30 cellular contexts compared by ENCODE assay signal in the genomic region with DNA sequence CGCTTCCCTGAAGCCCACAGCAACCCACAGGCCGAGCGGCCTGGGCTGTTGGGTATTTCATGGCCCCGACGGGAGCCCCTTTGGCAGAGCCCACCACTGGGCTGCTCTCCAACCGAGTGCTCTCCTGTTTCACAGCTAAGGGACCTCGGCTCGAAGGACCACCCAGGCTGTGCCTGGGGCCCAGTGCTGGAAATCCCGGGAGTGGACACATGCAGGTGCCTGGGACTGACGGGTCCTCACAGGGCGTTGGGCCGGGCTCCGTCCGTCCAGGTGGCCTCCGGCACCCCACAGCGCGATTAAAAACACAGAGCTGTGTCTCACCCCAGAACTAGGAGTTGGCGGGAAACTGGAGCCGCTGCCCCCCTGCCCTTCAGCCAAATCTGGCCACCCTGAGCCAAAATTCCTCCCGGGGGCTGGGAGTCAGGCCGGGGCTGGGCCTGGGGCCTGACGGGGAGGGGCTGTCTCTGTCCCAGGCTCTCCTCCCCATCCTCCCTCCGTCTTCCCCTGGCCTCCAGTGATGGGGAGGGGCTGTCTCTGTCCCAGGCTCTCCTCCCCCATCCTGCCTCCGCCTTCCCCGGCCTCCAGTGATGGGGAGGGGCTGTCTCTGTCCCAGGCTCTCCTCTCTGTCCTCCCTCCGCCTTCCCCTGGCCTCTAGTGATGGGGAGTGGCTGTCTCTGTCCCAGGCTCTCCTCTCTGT. TPM values are rescaled to one million over a fixed set of nuclear protein-coding genes. Genes with fewer than 3 reads are reported as not detected.
DNase-seq lines count a peak whose midpoint lies in the region; ATAC-seq, FAIRE-seq and TF ChIP-seq lines count a peak whose summit lies in the region.
"Had no signal": no experiment of that assay in that cellular context is flagged by ENCODE, and none has a peak within 500 bp of the region (broad histone marks: within the 10 kb centered on the region; RNA-seq: fewer than 3 reads in every experiment).

No MANE protein-coding gene starts in this region.

- no peaks in the 10 kb centered on the region for H3K36me3 Mint-ChIP-seq in activated naive CD4-positive, alpha-beta T cell treated with anti-CD3 and anti-CD28 coated beads for 36 hours (ENCODE audit: low read depth)
- H3K36me3 Mint-ChIP-seq: activated naive CD4-positive, alpha-beta T cell treated with anti-CD3 and anti-CD28 coated beads, Interleukin-2, amount 50 U/mL, for 24 hours; stimulated activated naive B cell treated with anti-CD40 and anti-IgM and Interleukin-4, amounts not matched to agents 10 μg/mL and 1 μg/mL and 100 μg/mL, for 72 hours; T-cell had no signal

- peak; percentile 49 for ATAC-seq in left ventricle myocardium superior
- ATAC-seq in pancreas = no peak
- ATAC-seq: activated CD4-positive, CD25-positive, alpha-beta regulatory T cell treated with anti-CD3 and anti-CD28 coated beads, Interleukin-2, amount 50 U/mL, for 24 hours; activated T-helper 17 cell treated with anti-CD3 and anti-CD28 coated beads, Interleukin-2, amount 50 U/mL, for 72 hours; gastroesophageal sphincter; stimulated activated naive B cell treated with anti-CD40 and anti-IgM and Interleukin-4, amounts not matched to agents 10 μg/mL and 1 μg/mL and 100 μg/mL, for 72 hours; T-cell had no signal

- H3K79me2 ChIP-seq in PC-9 (ENCODE audit: low read depth) = no peaks in the 10 kb centered on the region
- H3K79me2 ChIP-seq: parathyroid adenoma had no signal

- H3K27me3 ChIP-seq in H7 (ENCODE audit: control insufficient read depth, insufficient read depth, low read length) = no peaks in the 10 kb centered on the region
- H3K27me3 ChIP-seq in SJCRH30 = peaks cover 5% of the 10 kb centered on the region
- H3K27me3 ChIP-seq in pancreas = no peaks in the 10 kb centered on the region
- H3K27me3 ChIP-seq in PC-9 (ENCODE audit: insufficient read depth, low read depth) = no peaks in the 10 kb centered on the region

- H3K4me1 ChIP-seq in SJCRH30 (peaks cover 54% of the 10 kb centered on the region), pancreas (peaks cover 3 to 23% (median 15%) of the 10 kb centered on the region in 3 donors), PC-9 (replicated peaks; ENCODE audit: insufficient read depth) (no peaks in the 10 kb centered on the region; the same call in 1 of the 2 replicates)

- intact Hi-C loops in left ventricle myocardium superior (cut with micrococcal nuclease) (no loop called here), pancreas (cut with DNase I) (no loop called here), PC-9 (cut with micrococcal nuclease; ENCODE audit: unreplicated experiment) (no loop called here)
- intact Hi-C loops in activated naive CD4-positive, alpha-beta T cell treated with anti-CD3 and anti-CD28 coated beads for 36 hours (cut with micrococcal nuclease) = no loop called here

- DNase-seq in H7 = peak; percentile 81
- DNase-seq in SJCRH30 = peak; percentile 91
- DNase-seq in left ventricle myocardium superior = peak; percentile 60
- peak in 2 of 6 donors; percentile 37 to 77 for DNase-seq in pancreas
- DNase-seq in HuH-7.5 (ENCODE audit: low spot score) = no peak
- DNase-seq in PC-9 = no peak
- DNase-seq in GM19239 (ENCODE audit: insufficient read length, low spot score) = no peak
- DNase-seq in activated naive CD4-positive, alpha-beta T cell treated with anti-CD3 and anti-CD28 coated beads for 36 hours = no peak
- DNase-seq: activated CD4-positive, alpha-beta memory T cell treated with anti-CD3 and anti-CD28 coated beads, Interleukin-2, amount 10 ng/mL, durations not matched to agents 7 days and 5 days; activated CD8-positive, alpha-beta memory T cell treated with anti-CD3 and anti-CD28 coated beads, Interleukin-2, amount 50 U/mL, for 48 hours; central memory CD4-positive, alpha-beta T cell; DMS53; hippocampal formation; NCI-H446; OCI-M1; SHP77 treated with DMSO at 0.1 percent for 48 hours; stimulated activated naive B cell treated with anti-CD40 and anti-IgM and Interleukin-4, amounts not matched to agents 10 μg/mL and 1 μg/mL and 100 μg/mL, for 72 hours; T-cell had no signal

- H2AFZ ChIP-seq in PC-9 = no peak overlapping the region

- POLR2A ChIA-PET in PC-9 (lab: Charles Lee; ENCODE audit: unreplicated experiment) = no interaction called here

- H3K9me2 ChIP-seq in PC-9 (ENCODE audit: insufficient read depth) = no peaks in the 10 kb centered on the region

- WGBS in pancreas, 2 donors = 77 to 86% methylated on average over 18 to 26 of the region's 26 CpGs

- no peak overlapping the region for H3K4me3 Mint-ChIP-seq in activated naive CD4-positive, alpha-beta T cell treated with anti-CD3 and anti-CD28 coated beads for 36 hours
- H3K4me3 Mint-ChIP-seq: activated CD4-positive, alpha-beta memory T cell treated with anti-CD3 and anti-CD28 coated beads, Interleukin-2, amount 10 ng/mL, durations not matched to agents 7 days and 5 days; activated naive CD4-positive, alpha-beta T cell treated with anti-CD3 and anti-CD28 coated beads, Interleukin-2, amount 50 U/mL, for 24 hours; activated T-helper 17 cell treated with anti-CD3 and anti-CD28 coated beads, Interleukin-2, amount 50 U/mL, for 72 hours; dendritic cell treated with granulocyte-macrophage colony-stimulating factor and Interleukin-4, amounts not matched to agents 40 ng/mL and 50 ng/mL, for 4 days; stimulated activated naive B cell treated with anti-CD40 and anti-IgM and Interleukin-4, amounts not matched to agents 10 μg/mL and 1 μg/mL and 100 μg/mL, for 72 hours; T-cell had no signal

- H3K27me3 Mint-ChIP-seq in activated naive CD4-positive, alpha-beta T cell treated with anti-CD3 and anti-CD28 coated beads for 36 hours (ENCODE audit: low read depth) = peaks cover 7% of the 10 kb centered on the region

- H3K27ac ChIP-seq in SJCRH30 (peak overlapping the region; percentile 6; the same call in 1 of the 2 replicates), pancreas (peak overlapping the region; percentile 62 to 84 (median 76)), PC-9 (no peak overlapping the region)
- H3K27ac ChIP-seq: parathyroid adenoma had no signal

- H3K9me3 ChIP-seq in SJCRH30 (replicated peaks) (no peaks in the 10 kb centered on the region), pancreas (no peaks in the 10 kb centered on the region), PC-9 (ENCODE audit: insufficient read depth, low read depth) (no peaks in the 10 kb centered on the region)
- H3K9me3 ChIP-seq: gastroesophageal sphincter had no signal

- no peaks in the 10 kb centered on the region for H3K9me3 Mint-ChIP-seq in activated naive CD4-positive, alpha-beta T cell treated with anti-CD3 and anti-CD28 coated beads for 36 hours
- H3K9me3 Mint-ChIP-seq: activated CD4-positive, alpha-beta memory T cell treated with anti-CD3 and anti-CD28 coated beads, Interleukin-2, amount 10 ng/mL, durations not matched to agents 7 days and 5 days; activated naive CD4-positive, alpha-beta T cell treated with anti-CD3 and anti-CD28 coated beads, Interleukin-2, amount 50 U/mL, for 24 hours; activated T-helper 17 cell treated with anti-CD3 and anti-CD28 coated beads, Interleukin-2, amount 50 U/mL, for 72 hours; dendritic cell treated with granulocyte-macrophage colony-stimulating factor and Interleukin-4, amounts not matched to agents 40 ng/mL and 50 ng/mL, for 4 days; stimulated activated naive B cell treated with anti-CD40 and anti-IgM and Interleukin-4, amounts not matched to agents 10 μg/mL and 1 μg/mL and 100 μg/mL, for 72 hours; T-cell had no signal

- no TSS peak for BruUV-seq in PC-9 (replicated peaks; lab: Mats Ljungman, UMichigan)

- no peak overlapping the region for H3K4me2 ChIP-seq in PC-9

- CTCF ChIA-PET in PC-9 (lab: Charles Lee) = no interaction called here
- CTCF ChIA-PET in activated naive CD4-positive, alpha-beta T cell treated with anti-CD3 and anti-CD28 coated beads for 36 hours (lab: Charles Lee) = no interaction called here

- H3F3A ChIP-seq in PC-9 (ENCODE audit: insufficient read depth, low read depth) = no peaks in the 10 kb centered on the region

- FAIRE-seq in pancreas (lab: Jason Lieb, UNC) = no peak
- FAIRE-seq in GM19239 (lab: Jason Lieb, UNC) = no peak
- FAIRE-seq: endometrium had no signal

- H3K4me1 Mint-ChIP-seq in activated naive CD4-positive, alpha-beta T cell treated with anti-CD3 and anti-CD28 coated beads for 36 hours (ENCODE audit: low read depth) = peaks cover 6% of the 10 kb centered on the region

- H4K20me1 ChIP-seq in PC-9 (ENCODE audit: insufficient read depth) = no peaks in the 10 kb centered on the region; the same call in 1 of the 2 replicates

- H3K4me3 ChIP-seq in H7 (ENCODE audit: insufficient read depth, low read depth, low read length) = no peak overlapping the region
- peak overlapping the region; percentile 6; the same call in 1 of the 2 replicates for H3K4me3 ChIP-seq in SJCRH30
- H3K4me3 ChIP-seq in pancreas = no peak overlapping the region
- H3K4me3 ChIP-seq in PC-9 = no peak overlapping the region
- H3K4me3 ChIP-seq: gastroesophageal sphincter had no signal

- TF ChIP-seq CTCF in pancreas (IDR thresholded peaks at IDR 0.05) = no peak
- TF ChIP-seq CTCF in PC-9 (conservative IDR thresholded peaks at IDR 0.05) = no peak

- no peaks in the 10 kb centered on the region for H3K36me3 ChIP-seq in H7 (replicated peaks; ENCODE audit: control insufficient read depth, insufficient read depth, low read length)
- no peaks in the 10 kb centered on the region for H3K36me3 ChIP-seq in SJCRH30
- H3K36me3 ChIP-seq in pancreas = no peaks in the 10 kb centered on the region
- H3K36me3 ChIP-seq in PC-9 (ENCODE audit: low read depth) = no peaks in the 10 kb centered on the region
- H3K36me3 ChIP-seq: gastroesophageal sphincter had no signal

- H3K27ac Mint-ChIP-seq in activated naive CD4-positive, alpha-beta T cell treated with anti-CD3 and anti-CD28 coated beads for 36 hours = no peak overlapping the region
- H3K27ac Mint-ChIP-seq: activated CD4-positive, alpha-beta memory T cell treated with anti-CD3 and anti-CD28 coated beads, Interleukin-2, amount 10 ng/mL, durations not matched to agents 7 days and 5 days; activated naive CD4-positive, alpha-beta T cell treated with anti-CD3 and anti-CD28 coated beads, Interleukin-2, amount 50 U/mL, for 24 hours; activated T-helper 17 cell treated with anti-CD3 and anti-CD28 coated beads, Interleukin-2, amount 50 U/mL, for 72 hours; dendritic cell treated with granulocyte-macrophage colony-stimulating factor and Interleukin-4, amounts not matched to agents 40 ng/mL and 50 ng/mL, for 4 days; stimulated activated naive B cell treated with anti-CD40 and anti-IgM and Interleukin-4, amounts not matched to agents 10 μg/mL and 1 μg/mL and 100 μg/mL, for 72 hours; T-cell had no signal

RNA-seq across cellular contexts. Expression of a gene that starts 14.1 kb away (rescaled TPM):
- total RNA-seq in H7 (2014; rRNA removed; shearing (Covaris generic)) = not detected in 2 replicates
- total RNA-seq in SJCRH30 (2014; rRNA removed; shearing (Covaris generic)) = 8.0 and 8.3 TPM in 2 replicates
- total RNA-seq in left ventricle myocardium superior (2.1 TPM), pancreas (under 1 TPM in 3 of 6 donors, not detected in 3; 0.37 to 0.87 (median 0.74) TPM), PC-9 (2021) (not detected in 2 replicates)
- polyA plus RNA-seq in pancreas = not detected
- total RNA-seq in activated naive CD4-positive, alpha-beta T cell treated with anti-CD3 and anti-CD28 coated beads for 36 hours = not detected
- total RNA-seq: activated CD4-positive, alpha-beta memory T cell treated with anti-CD3 and anti-CD28 coated beads, Interleukin-2, amount 10 ng/mL, durations not matched to agents 7 days and 5 days; G401; gastroesophageal sphincter; left lobe of liver; mesenteric fat pad; T-cell; ureter had no signal
- polyA plus RNA-seq: BJ had no signal

RNA-seq across cellular contexts. Expression of a gene that starts 26.7 kb away (rescaled TPM):
- total RNA-seq in H7 (2014; rRNA removed; shearing (Covaris generic)) = 1.1 and 1.9 TPM in 2 replicates
- total RNA-seq in SJCRH30 (2014; rRNA removed; shearing (Covaris generic)) = 1.0 and 1.4 TPM in 2 replicates
- not detected for total RNA-seq in left ventricle myocardium superior
- not detected for total RNA-seq in pancreas
- polyA plus RNA-seq in pancreas = not detected
- 0.24 and 0.28 TPM in 2 replicates for total RNA-seq in PC-9 (2021)
- under 1 TPM in 1 of 2 experiments, not detected in 1; 0.21 TPM for total RNA-seq in activated naive CD4-positive, alpha-beta T cell treated with anti-CD3 and anti-CD28 coated beads for 36 hours
- total RNA-seq: activated CD4-positive, alpha-beta memory T cell treated with anti-CD3 and anti-CD28 coated beads, Interleukin-2, amount 10 ng/mL, durations not matched to agents 7 days and 5 days; gastroesophageal sphincter; left lobe of liver; mesenteric fat pad; T-cell; ureter had no signal

RNA-seq across cellular contexts. Expression of a gene that starts 32.4 kb away (rescaled TPM):
- total RNA-seq in H7 (2014; rRNA removed; shearing (Covaris generic)) = 16.6 and 24.6 TPM in 2 replicates
- 8.9 and 14.2 TPM in 2 replicates for total RNA-seq in SJCRH30 (2014; rRNA removed; shearing (Covaris generic))
- total RNA-seq in left ventricle myocardium superior (18.6 TPM), pancreas (10 to 100 TPM; 25.9 to 57.3 (median 38.1) TPM), PC-9 (2021) (30.0 and 35.9 TPM in 2 replicates)
- polyA plus RNA-seq in pancreas = 100 to 1,000 TPM; 175 to 275 TPM
- 10 to 100 TPM; 22.4 to 26.3 TPM for total RNA-seq in activated naive CD4-positive, alpha-beta T cell treated with anti-CD3 and anti-CD28 coated beads for 36 hours

RNA-seq across cellular contexts. Expression of a gene that starts 32.7 kb away (rescaled TPM):
- 26.2 and 28.6 TPM in 2 replicates for total RNA-seq in H7 (2014; rRNA removed; shearing (Covaris generic))
- 142 and 144 TPM in 2 replicates for total RNA-seq in SJCRH30 (2014; rRNA removed; shearing (Covaris generic))
- total RNA-seq in left ventricle myocardium superior (28.5 TPM), pancreas (10 to 100 TPM; 17.8 to 24.4 (median 19.9) TPM), PC-9 (2021) (26.6 and 32.9 TPM in 2 replicates)
- polyA plus RNA-seq in pancreas = 10 to 100 TPM; 18.2 to 28.0 TPM
- total RNA-seq in activated naive CD4-positive, alpha-beta T cell treated with anti-CD3 and anti-CD28 coated beads for 36 hours = 10 to 100 TPM; 31.1 to 32.9 TPM

RNA-seq across cellular contexts. Expression of a gene that starts 52.1 kb away (rescaled TPM):
- 0.44 and 0.94 TPM in 2 replicates for total RNA-seq in H7 (2014; rRNA removed; shearing (Covaris generic))
- total RNA-seq in SJCRH30 (2014; rRNA removed; shearing (Covaris generic)) = 0.36 and 1.1 TPM in 2 replicates
- total RNA-seq in left ventricle myocardium superior = 5.5 TPM
- total RNA-seq in pancreas = 1 to 10 TPM in 5 of 6 donors, under 1 TPM in 1; 0.74 to 7.4 (median 1.4) TPM
- polyA plus RNA-seq in pancreas = 1 to 10 TPM; 1.5 to 3.3 TPM
- total RNA-seq in PC-9 (2021) = 3.6 and 6.3 TPM in 2 replicates
- 1 to 10 TPM; 2.8 to 3.8 TPM for total RNA-seq in activated naive CD4-positive, alpha-beta T cell treated with anti-CD3 and anti-CD28 coated beads for 36 hours

Comparison
In these comparisons a context has a peak if more than half of its experiments do, and no peak if none do; other contexts are left out.
1. DNase-seq: peak in H7 (single experiment), SJCRH30 (2 of 2) and left ventricle myocardium superior (single experiment); none in HuH-7.5 (single experiment), PC-9 (0 of 2), GM19239 (single experiment) and activated naive CD4-positive, alpha-beta T cell treated with anti-CD3 and anti-CD28 coated beads for 36 hours (single experiment).